Comparison of ENCODE assay signal across 15 cellular contexts in genomic region chr6:30323806-30324205, GRCh38. TPM values are rescaled to one million over a fixed set of nuclear protein-coding genes. Genes with fewer than 3 reads are reported as not detected.
DNase-seq lines count a peak whose midpoint lies in the region; ATAC-seq and TF ChIP-seq lines count a peak whose summit lies in the region.
"Had no signal": no experiment of that assay in that cellular context is flagged by ENCODE, and none has a peak within 500 bp of the region (broad histone marks: within the 10 kb centered on the region; RNA-seq: fewer than 3 reads in every experiment).

No MANE protein-coding gene starts in this region.

- peaks cover 41 to 53% of the 10 kb centered on the region in 2 donors for H3K4me1 ChIP-seq in naive thymus-derived CD4-positive, alpha-beta T cell (ENCODE audit: control insufficient read depth in 2 of 2, insufficient read depth in 2 of 2, low read length in 2 of 2)
- H3K4me1 ChIP-seq: uterus had no signal

- H3K27ac ChIP-seq in naive thymus-derived CD4-positive, alpha-beta T cell (ENCODE audit: low read depth, low read length) = no peak overlapping the region
- H3K27ac ChIP-seq: HL-60, pancreas, uterus had no signal

- POLR2A ChIA-PET in naive thymus-derived CD4-positive, alpha-beta T cell (lab: Charles Lee) = no interaction called here

- H3K27me3 Mint-ChIP-seq in activated CD4-positive, alpha-beta T cell treated with anti-CD3 and anti-CD28 coated beads, Interleukin-2, amount 10 ng/mL, durations not matched to agents 24 days and 14 days = no peaks in the 10 kb centered on the region
- H3K27me3 Mint-ChIP-seq in IgD-negative memory B cell = no peaks in the 10 kb centered on the region
- no peaks in the 10 kb centered on the region for H3K27me3 Mint-ChIP-seq in naive thymus-derived CD4-positive, alpha-beta T cell

- no peaks in the 10 kb centered on the region for H3K9me3 ChIP-seq in naive thymus-derived CD4-positive, alpha-beta T cell (ENCODE audit: control insufficient read depth in 2 of 3, low read length in 3 of 3)
- H3K9me3 ChIP-seq: pancreas, uterus had no signal

- H3K36me3 Mint-ChIP-seq in activated CD4-positive, alpha-beta T cell treated with anti-CD3 and anti-CD28 coated beads, Interleukin-2, amount 10 ng/mL, durations not matched to agents 24 days and 14 days (ENCODE audit: low read depth) = peaks cover 45% of the 10 kb centered on the region
- peaks cover under 1% of the 10 kb centered on the region for H3K36me3 Mint-ChIP-seq in IgD-negative memory B cell
- peaks cover 1 to 18% (median 2%) of the 10 kb centered on the region in 5 donors for H3K36me3 Mint-ChIP-seq in naive thymus-derived CD4-positive, alpha-beta T cell

- no peak for DNase-seq in activated CD4-positive, alpha-beta T cell treated with anti-CD3 and anti-CD28 coated beads, Interleukin-2, amount 10 ng/mL, durations not matched to agents 24 days and 14 days
- DNase-seq in activated CD4-positive, alpha-beta T cell treated with anti-CD3 and anti-CD28 coated beads for 1 hour = no peak
- DNase-seq in naive thymus-derived CD4-positive, alpha-beta T cell = no peak
- DNase-seq in CD1c-positive myeloid dendritic cell (ENCODE audit: extremely low spot score) (no peak), NCI-H2029 treated with DMSO at 0.1 percent for 48 hours (lab: John Stamatoyannopoulos, UW) (no peak), NCI-H345 treated with DMSO at 0.1 percent for 48 hours (lab: John Stamatoyannopoulos, UW; ENCODE audit: unreplicated experiment) (no peak)
- DNase-seq: DMS53, MV-4-11, NCI-H345, pancreas, uterus had no signal

- H3K4me3 Mint-ChIP-seq in activated CD4-positive, alpha-beta T cell treated with anti-CD3 and anti-CD28 coated beads, Interleukin-2, amount 10 ng/mL, durations not matched to agents 24 days and 14 days = peak overlapping the region; percentile 96
- H3K4me3 Mint-ChIP-seq in IgD-negative memory B cell = peak overlapping the region; percentile 2 to 87 (median 34)
- H3K4me3 Mint-ChIP-seq in naive thymus-derived CD4-positive, alpha-beta T cell = peak overlapping the region in 8 of 10 donors; percentile 8 to 99 (median 33)

- TF ChIP-seq CTCF in WI38 (IDR thresholded peaks at IDR 0.05; ENCODE audit: low read depth, low read length) = no peak

- no peak for ATAC-seq in naive thymus-derived CD4-positive, alpha-beta T cell
- ATAC-seq: pancreas had no signal

- H3K27ac Mint-ChIP-seq in activated CD4-positive, alpha-beta T cell treated with anti-CD3 and anti-CD28 coated beads, Interleukin-2, amount 10 ng/mL, durations not matched to agents 24 days and 14 days = no peak overlapping the region
- peak overlapping the region in 2 of 3 donors; percentile 39 to 94 for H3K27ac Mint-ChIP-seq in IgD-negative memory B cell
- peak overlapping the region in 1 of 9 donors; percentile 51 for H3K27ac Mint-ChIP-seq in naive thymus-derived CD4-positive, alpha-beta T cell

- H3K9me3 Mint-ChIP-seq in activated CD4-positive, alpha-beta T cell treated with anti-CD3 and anti-CD28 coated beads, Interleukin-2, amount 10 ng/mL, durations not matched to agents 24 days and 14 days = peaks cover 4% of the 10 kb centered on the region
- H3K9me3 Mint-ChIP-seq in IgD-negative memory B cell = no peaks in the 10 kb centered on the region
- peaks cover 0 to 7% (median 0%) of the 10 kb centered on the region in 11 donors for H3K9me3 Mint-ChIP-seq in naive thymus-derived CD4-positive, alpha-beta T cell

- intact Hi-C loops in activated CD4-positive, alpha-beta T cell treated with anti-CD3 and anti-CD28 coated beads, Interleukin-2, amount 10 ng/mL, durations not matched to agents 24 days and 14 days (cut with micrococcal nuclease) = no loop called here
- intact Hi-C loops in naive thymus-derived CD4-positive, alpha-beta T cell (cut with micrococcal nuclease) = loop anchor here in 1 of 2 donors (10.0 kb wide), 1 partner anchor 421 kb away; the partner anchor contains the start of genes FLOT1 and IER3

- peak overlapping the region; percentile 44 for H3K4me3 ChIP-seq in WI38 (ENCODE audit: low read depth, low read length)
- no peak overlapping the region for H3K4me3 ChIP-seq in naive thymus-derived CD4-positive, alpha-beta T cell (ENCODE audit: low read length)
- H3K4me3 ChIP-seq: lung, uterus had no signal

- CTCF ChIA-PET in naive thymus-derived CD4-positive, alpha-beta T cell (lab: Charles Lee) = no interaction called here

- peaks cover 0 to 4% (median 0%) of the 10 kb centered on the region in 3 experiments for H3K36me3 ChIP-seq in naive thymus-derived CD4-positive, alpha-beta T cell (ENCODE audit: control insufficient read depth in 2 of 3, insufficient read depth in 3 of 3, low read length in 3 of 3)
- H3K36me3 ChIP-seq: pancreas, uterus had no signal

- H3K4me1 Mint-ChIP-seq in activated CD4-positive, alpha-beta T cell treated with anti-CD3 and anti-CD28 coated beads, Interleukin-2, amount 10 ng/mL, durations not matched to agents 24 days and 14 days = peaks cover 66% of the 10 kb centered on the region
- H3K4me1 Mint-ChIP-seq in IgD-negative memory B cell = peaks cover 42 to 55% (median 51%) of the 10 kb centered on the region in 3 donors
- H3K4me1 Mint-ChIP-seq in naive thymus-derived CD4-positive, alpha-beta T cell = peaks cover 53 to 87% (median 79%) of the 10 kb centered on the region in 7 donors

- H3K27me3 ChIP-seq in naive thymus-derived CD4-positive, alpha-beta T cell (ENCODE audit: control insufficient read depth in 2 of 2, insufficient read depth in 2 of 2, low read length in 2 of 2) = no peaks in the 10 kb centered on the region
- H3K27me3 ChIP-seq: pancreas, uterus had no signal

RNA-seq across cellular contexts. Expression of gene TRIM39, which starts 2.9 kb away (rescaled TPM):
- 12.5 and 13.7 TPM in 2 replicates for total RNA-seq in activated CD4-positive, alpha-beta T cell treated with anti-CD3 and anti-CD28 coated beads, Interleukin-2, amount 10 ng/mL, durations not matched to agents 24 days and 14 days
- polyA plus RNA-seq in IgD-negative memory B cell = 14.1 TPM
- total RNA-seq in naive thymus-derived CD4-positive, alpha-beta T cell = 10 to 100 TPM; 12.8 to 42.1 (median 26.4) TPM
- polyA plus RNA-seq in naive thymus-derived CD4-positive, alpha-beta T cell = 10 to 100 TPM in 1 of 2 donors, 1 to 10 TPM in 1; 7.6 to 18.6 TPM

RNA-seq across cellular contexts. Expression of gene RPP21, which starts 21.1 kb away (rescaled TPM):
- total RNA-seq in activated CD4-positive, alpha-beta T cell treated with anti-CD3 and anti-CD28 coated beads, Interleukin-2, amount 10 ng/mL, durations not matched to agents 24 days and 14 days = 45.0 and 48.0 TPM in 2 replicates
- polyA plus RNA-seq in IgD-negative memory B cell = 89.1 TPM
- total RNA-seq in naive thymus-derived CD4-positive, alpha-beta T cell = 10 to 100 TPM; 39.7 to 61.2 (median 44.9) TPM
- 100 to 1,000 TPM in 1 of 2 donors, 10 to 100 TPM in 1; 74.9 to 114 TPM for polyA plus RNA-seq in naive thymus-derived CD4-positive, alpha-beta T cell

Comparison
In these comparisons a context has a peak if more than half of its experiments do, and no peak if none do; other contexts are left out.
1. H3K4me3 Mint-ChIP-seq: peak in every context shown above with its lines; median percentile 96 in activated CD4-positive, alpha-beta T cell treated with anti-CD3 and anti-CD28 coated beads, Interleukin-2, amount 10 ng/mL, durations not matched to agents 24 days and 14 days; 34 in IgD-negative memory B cell; 33 in naive thymus-derived CD4-positive, alpha-beta T cell.